ENCODE assay signal across 18 cellular contexts in the genomic region with DNA sequence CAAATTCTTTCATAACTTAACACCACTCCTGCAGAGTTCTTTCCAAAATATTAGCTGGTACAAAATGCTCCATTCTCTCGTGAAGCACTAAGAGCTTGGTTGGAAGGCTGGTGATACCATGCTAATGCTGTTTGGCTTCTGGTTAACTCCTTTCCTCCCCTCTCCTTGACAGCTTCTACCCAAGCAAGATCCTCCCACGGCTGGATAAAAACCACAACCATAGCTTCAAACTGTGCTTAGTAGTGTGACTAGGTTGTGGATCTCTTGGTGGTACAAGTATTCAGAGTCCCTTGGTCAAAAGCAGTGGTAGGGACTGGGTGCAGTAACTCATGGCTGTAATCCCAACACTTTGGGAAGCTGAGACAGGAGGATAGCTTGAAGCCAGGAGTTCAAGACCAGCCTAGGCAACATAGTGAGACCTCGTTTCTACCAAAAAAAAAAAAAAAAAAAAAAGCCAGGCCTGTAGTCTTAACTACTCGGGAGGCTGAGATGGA. TPM values are rescaled to one million over a fixed set of nuclear protein-coding genes. Genes with fewer than 3 reads are reported as not detected.
DNase-seq lines count a peak whose midpoint lies in the region; ATAC-seq and TF ChIP-seq lines count a peak whose summit lies in the region.
"Had no signal": no experiment of that assay in that cellular context is flagged by ENCODE, and none has a peak within 500 bp of the region (broad histone marks: within the 10 kb centered on the region; RNA-seq: fewer than 3 reads in every experiment).

No MANE protein-coding gene starts in this region.

- no peaks in the 10 kb centered on the region for H3K9me3 Mint-ChIP-seq in activated T-cell treated with anti-CD3 and anti-CD28 coated beads, Interleukin-2, amount 50 U/mL, for 24 hours
- H3K9me3 Mint-ChIP-seq in brain: peaks cover 0 to 6% (median 0%) of the 10 kb centered on the region in 5 experiments
- H3K9me3 Mint-ChIP-seq: CD8-positive, alpha-beta T cell had no signal

- no peak for DNase-seq in activated T-cell treated with anti-CD3 and anti-CD28 coated beads, Interleukin-2, amount 50 U/mL, for 24 hours
- no peak for DNase-seq in activated T-cell treated with anti-CD3 and anti-CD28 coated beads, Interleukin-2, amount 50 U/mL, for 48 hours
- peak; percentile 23 for DNase-seq in MV-4-11 (lab: John Stamatoyannopoulos, UW)
- no peak for DNase-seq in occipital lobe (lab: John Stamatoyannopoulos, UW)
- DNase-seq in psoas muscle: no peak
- DNase-seq: activated CD4-positive, alpha-beta T cell treated with anti-CD3 and anti-CD28 coated beads for 36 hours; CD8-positive, alpha-beta T cell; left ventricle myocardium inferior; NCI-H1105 treated with DMSO at 0.1 percent for 48 hours; NCI-H526 treated with DMSO at 0.1 percent for 48 hours; stimulated activated CD4-positive, alpha-beta T cell treated with anti-CD3 and anti-CD28 coated beads, Interleukin-2, amount 100 ng/mL, for 48 hours; T1000 had no signal

- H3K4me1 ChIP-seq in psoas muscle: peaks cover 36% of the 10 kb centered on the region

- no peaks in the 10 kb centered on the region for H3K27me3 ChIP-seq in psoas muscle (ENCODE audit: insufficient read depth in 3 of 3, low read length in 2 of 3)
- H3K27me3 ChIP-seq: esophagus muscularis mucosa, SJSA1 had no signal

- peak overlapping the region; percentile 95 for H3K4me3 Mint-ChIP-seq in activated T-cell treated with anti-CD3 and anti-CD28 coated beads, Interleukin-2, amount 50 U/mL, for 24 hours
- H3K4me3 Mint-ChIP-seq in brain: peak overlapping the region; percentile 31 to 99 (median 99)

- WGBS in psoas muscle, 3 donors: 67 to 83% (median 71%) methylated on average over 4 of the region's 4 CpGs

- H3K4me3 ChIP-seq in skin epidermis (no peak overlapping the region), psoas muscle (no peak overlapping the region)
- H3K4me3 ChIP-seq: esophagus muscularis mucosa, SJSA1 had no signal

- H3K27ac Mint-ChIP-seq in activated T-cell treated with anti-CD3 and anti-CD28 coated beads, Interleukin-2, amount 50 U/mL, for 24 hours: peak overlapping the region; percentile 23
- peak overlapping the region in 2 of 5 experiments; percentile 45 to 82 for H3K27ac Mint-ChIP-seq in brain
- H3K27ac Mint-ChIP-seq: activated CD4-positive, alpha-beta T cell treated with anti-CD3 and anti-CD28 coated beads for 36 hours; CD8-positive, alpha-beta T cell had no signal

- H3K27ac ChIP-seq in skin epidermis (peak overlapping the region in 12 of 21 experiments; percentile 16 to 85 (median 58)), psoas muscle (no peak overlapping the region)
- H3K27ac ChIP-seq: esophagus muscularis mucosa, left ventricle myocardium inferior, SJSA1 had no signal

- H3K27me3 Mint-ChIP-seq in activated T-cell treated with anti-CD3 and anti-CD28 coated beads, Interleukin-2, amount 50 U/mL, for 24 hours: no peaks in the 10 kb centered on the region
- H3K27me3 Mint-ChIP-seq in brain: peaks cover 11% of the 10 kb centered on the region
- H3K27me3 Mint-ChIP-seq: activated CD4-positive, alpha-beta T cell treated with anti-CD3 and anti-CD28 coated beads for 36 hours had no signal

- peaks cover 0 to 13% of the 10 kb centered on the region in 2 donors for H3K36me3 ChIP-seq in psoas muscle (ENCODE audit: insufficient read depth in 1 of 2, low read depth in 1 of 2)
- H3K36me3 ChIP-seq: left ventricle myocardium inferior had no signal

- no peak for TF ChIP-seq CTCF in brain (conservative IDR thresholded peaks at IDR 0.05)
- TF ChIP-seq CTCF in psoas muscle (IDR thresholded peaks at IDR 0.05): no peak

- H3K9me3 ChIP-seq in psoas muscle: no peaks in the 10 kb centered on the region
- H3K9me3 ChIP-seq: esophagus muscularis mucosa, left ventricle myocardium inferior, SJSA1 had no signal

- H3K36me3 Mint-ChIP-seq in activated T-cell treated with anti-CD3 and anti-CD28 coated beads, Interleukin-2, amount 50 U/mL, for 24 hours (ENCODE audit: low read depth): peaks cover 55% of the 10 kb centered on the region
- peaks cover 26% of the 10 kb centered on the region for H3K36me3 Mint-ChIP-seq in brain

- no peak for ATAC-seq in HG03442 (IDR thresholded peaks at IDR 0.05; ENCODE audit: unreplicated experiment)
- ATAC-seq in psoas muscle: no peak
- ATAC-seq: activated CD4-positive, alpha-beta T cell treated with anti-CD3 and anti-CD28 coated beads for 36 hours; CD8-positive, alpha-beta T cell had no signal

- H3K4me1 Mint-ChIP-seq in activated T-cell treated with anti-CD3 and anti-CD28 coated beads, Interleukin-2, amount 50 U/mL, for 24 hours (ENCODE audit: low read depth): peaks cover 51% of the 10 kb centered on the region
- peaks cover 57% of the 10 kb centered on the region for H3K4me1 Mint-ChIP-seq in brain

- intact Hi-C loops in psoas muscle (cut with DNase I): no loop called here

RNA-seq across cellular contexts. Expression of a gene that starts 2.3 kb away (rescaled TPM):
- 22.2 TPM for polyA plus RNA-seq in brain (ENCODE audit: insufficient read depth, low read depth, low replicate concordance)
- 19.8 TPM for total RNA-seq in occipital lobe
- total RNA-seq in psoas muscle: 10 to 100 TPM; 12.2 to 19.5 (median 15.5) TPM
- polyA plus RNA-seq in psoas muscle: 10 to 100 TPM; 12.3 to 60.4 (median 12.4) TPM

RNA-seq across cellular contexts. Expression of a gene that starts 38.8 kb away (rescaled TPM):
- polyA plus RNA-seq in brain (ENCODE audit: insufficient read depth, low read depth, low replicate concordance) (16.5 TPM), psoas muscle (1 to 10 TPM in 1 of 3 donors, under 1 TPM in 2; 0.75 to 1.8 (median 0.86) TPM)
- total RNA-seq in occipital lobe (1.2 TPM), psoas muscle (1 to 10 TPM in 3 of 4 donors, under 1 TPM in 1; 0.69 to 4.1 (median 2.3) TPM)

RNA-seq across cellular contexts. Expression of a gene that starts 47.7 kb away (rescaled TPM):
- polyA plus RNA-seq in brain (ENCODE audit: insufficient read depth, low read depth, low replicate concordance) (2.3 TPM), psoas muscle (10 to 100 TPM in 2 of 3 donors, 1 to 10 TPM in 1; 7.4 to 14.2 (median 10.7) TPM)
- total RNA-seq in occipital lobe (1.2 TPM), psoas muscle (1 to 10 TPM; 3.9 to 6.7 (median 5.9) TPM)

RNA-seq across cellular contexts. Expression of a gene that starts 47.8 kb away (rescaled TPM):
- polyA plus RNA-seq in brain (ENCODE audit: insufficient read depth, low read depth, low replicate concordance): 1.5 TPM
- 2.0 TPM for total RNA-seq in occipital lobe
- total RNA-seq in psoas muscle: 1 to 10 TPM; 4.5 to 8.6 (median 5.9) TPM
- 1 to 10 TPM; 5.1 to 8.0 (median 5.9) TPM for polyA plus RNA-seq in psoas muscle
- total RNA-seq: H1 had no signal

RNA-seq across cellular contexts. Expression of a gene that starts 52.5 kb away (rescaled TPM):
- polyA plus RNA-seq in brain (ENCODE audit: insufficient read depth, low read depth, low replicate concordance) (6.4 TPM), psoas muscle (10 to 100 TPM; 15.1 to 47.8 (median 47.4) TPM)
- total RNA-seq in occipital lobe (5.1 TPM), psoas muscle (10 to 100 TPM; 44.3 to 97.3 (median 57.6) TPM)
- total RNA-seq: H1 had no signal
